In the genomic region with DNA sequence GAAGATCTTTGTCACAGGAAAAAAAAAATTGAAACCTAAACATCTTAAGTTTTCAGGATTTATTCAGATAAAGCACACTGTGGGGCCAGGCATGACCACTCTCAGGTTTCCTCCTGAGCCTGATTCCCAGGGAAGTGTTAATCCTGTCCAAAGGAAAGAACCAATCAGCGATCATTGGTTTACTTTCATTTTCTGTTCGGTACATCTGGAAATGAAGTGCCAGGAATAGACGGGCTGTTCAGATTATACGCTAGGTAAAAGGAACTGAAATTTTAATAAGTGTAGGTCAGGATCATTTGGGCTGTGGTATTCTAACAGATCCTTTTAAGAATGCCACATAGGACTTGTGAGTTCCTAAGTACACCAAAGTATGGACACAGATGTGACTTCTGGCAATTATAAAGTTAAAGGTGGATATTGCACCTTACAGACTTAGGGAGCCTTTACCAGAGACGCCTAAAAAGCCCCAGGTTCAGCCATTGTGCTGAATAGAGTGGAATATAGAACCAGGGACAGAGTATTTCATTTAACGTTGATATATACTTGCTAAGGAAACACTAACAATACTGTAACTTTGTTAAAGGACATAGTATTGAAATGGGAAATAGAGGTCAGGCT, we compare ENCODE assay signal across 8 cellular contexts. TPM values are rescaled to one million over a fixed set of nuclear protein-coding genes. Genes with fewer than 3 reads are reported as not detected.
A peak's percentile ranks its signal among the peaks of the same experiment; 100 is the strongest.
DNase-seq lines count a peak whose midpoint lies in the region; FAIRE-seq and TF ChIP-seq lines count a peak whose summit lies in the region.

No MANE protein-coding gene starts in this region.

- H3K79me2 ChIP-seq in PC-9 (ENCODE audit: low read depth) (no peaks in the 10 kb centered on the region), neural progenitor cell (ENCODE audit: low read depth) (no peaks in the 10 kb centered on the region)

- no peaks in the 10 kb centered on the region for H3K9me3 ChIP-seq in BLaER1
- no peaks in the 10 kb centered on the region for H3K9me3 ChIP-seq in PC-9 (ENCODE audit: insufficient read depth, low read depth)
- no peaks in the 10 kb centered on the region for H3K9me3 ChIP-seq in mucosa of stomach (ENCODE audit: control insufficient read depth, low read length)
- no peaks in the 10 kb centered on the region for H3K9me3 ChIP-seq in neural progenitor cell (ENCODE audit: low read depth)

- H3K27me3 ChIP-seq in BLaER1 (no peaks in the 10 kb centered on the region), PC-9 (ENCODE audit: insufficient read depth, low read depth) (no peaks in the 10 kb centered on the region), mucosa of stomach (ENCODE audit: control insufficient read depth, insufficient read depth, low read length) (no peaks in the 10 kb centered on the region), neural progenitor cell (no peaks in the 10 kb centered on the region)

- peak; percentile 54 for DNase-seq in H54 (ENCODE audit: insufficient read length, low spot score)
- no peak for DNase-seq in PC-9
- DNase-seq in dedifferentiated amniotic fluid mesenchymal stem cell (ENCODE audit: extremely low spot score): peak; percentile 37
- no peak for DNase-seq in neural progenitor cell (ENCODE audit: low spot score)
- DNase-seq in GM19238 (ENCODE audit: insufficient read length, low spot score): no peak
- DNase-seq in NK-92 treated with Interleukin-12 subunit alpha and Interleukin-12 subunit beta, amount 100 ng/mL, for 24 hours (lab: John Stamatoyannopoulos, UW): no peak

- H3K9ac ChIP-seq in BLaER1 (peak overlapping the region; percentile 68), mucosa of stomach (ENCODE audit: low read length) (peak overlapping the region; percentile 71), neural progenitor cell (no peak overlapping the region)

- peaks cover 2% of the 10 kb centered on the region for H3K36me3 Mint-ChIP-seq in neural progenitor cell

- no TSS peak for BruUV-seq in PC-9 (replicated peaks; lab: Mats Ljungman, UMichigan)

- no peak overlapping the region for H3K4me3 Mint-ChIP-seq in neural progenitor cell

- H3K4me3 ChIP-seq in BLaER1: peak overlapping the region; percentile 63
- peak overlapping the region; percentile 12; the same call in 1 of the 2 replicates for H3K4me3 ChIP-seq in PC-9
- H3K4me3 ChIP-seq in mucosa of stomach (ENCODE audit: low read length): peak overlapping the region; percentile 9
- H3K4me3 ChIP-seq in neural progenitor cell: no peak overlapping the region

- peak overlapping the region; percentile 88 for H3K4me2 ChIP-seq in BLaER1
- H3K4me2 ChIP-seq in PC-9: peak overlapping the region; percentile 50
- no peak overlapping the region for H3K4me2 ChIP-seq in neural progenitor cell

- H4K20me1 ChIP-seq in BLaER1: no peaks in the 10 kb centered on the region
- no peaks in the 10 kb centered on the region for H4K20me1 ChIP-seq in PC-9 (ENCODE audit: insufficient read depth)
- no peaks in the 10 kb centered on the region for H4K20me1 ChIP-seq in neural progenitor cell (ENCODE audit: low read depth)

- intact Hi-C loops in PC-9 (cut with micrococcal nuclease; ENCODE audit: unreplicated experiment): no loop called here

- peak overlapping the region; percentile 73 for H3K27ac ChIP-seq in BLaER1
- no peak overlapping the region for H3K27ac ChIP-seq in PC-9
- no peak overlapping the region for H3K27ac ChIP-seq in neural progenitor cell

- no peaks in the 10 kb centered on the region for H3K9me2 ChIP-seq in PC-9 (ENCODE audit: insufficient read depth)

- H3K27me3 Mint-ChIP-seq in neural progenitor cell (ENCODE audit: insufficient read depth, low read depth): no peaks in the 10 kb centered on the region

- H3F3A ChIP-seq in PC-9 (ENCODE audit: insufficient read depth, low read depth) (no peaks in the 10 kb centered on the region), neural progenitor cell (ENCODE audit: low read depth) (peaks cover 4% of the 10 kb centered on the region)

- TF ChIP-seq CTCF in PC-9 (conservative IDR thresholded peaks at IDR 0.05): no peak
- TF ChIP-seq CTCF in neural progenitor cell (IDR thresholded peaks at IDR 0.05): no peak

- POLR2A ChIA-PET in PC-9 (lab: Charles Lee; ENCODE audit: unreplicated experiment): no interaction called here

- TF ChIP-seq POLR2A in H54 (IDR thresholded peaks at IDR 0.05; ENCODE audit: low read depth, low read length): no peak

- CTCF ChIA-PET in PC-9 (lab: Charles Lee): no interaction called here

- no peaks in the 10 kb centered on the region for H3K4me1 Mint-ChIP-seq in neural progenitor cell

- H3K27ac Mint-ChIP-seq in neural progenitor cell: no peak overlapping the region

- peak; percentile 96 for FAIRE-seq in H54 (lab: Jason Lieb, UNC)

- H2AFZ ChIP-seq in PC-9 (no peak overlapping the region), neural progenitor cell (replicated peaks) (no peak overlapping the region)

- H3K9me3 Mint-ChIP-seq in neural progenitor cell: no peaks in the 10 kb centered on the region

- H3K4me1 ChIP-seq in BLaER1: peaks cover 15% of the 10 kb centered on the region
- no peaks in the 10 kb centered on the region for H3K4me1 ChIP-seq in PC-9 (replicated peaks; ENCODE audit: insufficient read depth)
- H3K4me1 ChIP-seq in mucosa of stomach (ENCODE audit: control insufficient read depth, insufficient read depth, low read length): no peaks in the 10 kb centered on the region
- no peaks in the 10 kb centered on the region for H3K4me1 ChIP-seq in neural progenitor cell

- H3K36me3 ChIP-seq in BLaER1 (peaks cover 12% of the 10 kb centered on the region; the same call in 1 of the 2 replicates), PC-9 (ENCODE audit: low read depth) (no peaks in the 10 kb centered on the region), mucosa of stomach (ENCODE audit: control insufficient read depth, insufficient read depth, low read length) (no peaks in the 10 kb centered on the region), neural progenitor cell (no peaks in the 10 kb centered on the region)

RNA-seq across cellular contexts. Expression of a gene that starts 9.3 kb away (rescaled TPM):
- total RNA-seq in PC-9 (2021) (154 and 156 TPM in 2 replicates), neural progenitor cell (ENCODE audit: low replicate concordance) (145 and 166 TPM in 2 replicates)

RNA-seq across cellular contexts. Expression of a gene that starts 32.7 kb away (rescaled TPM):
- total RNA-seq in PC-9 (2021) (24.1 and 28.8 TPM in 2 replicates), neural progenitor cell (ENCODE audit: low replicate concordance) (31.3 and 35.1 TPM in 2 replicates)

Comparison
In these comparisons a context has a peak if more than half of its experiments do, and no peak if none do; other contexts are left out.
1. DNase-seq: peak in H54 (single experiment) and dedifferentiated amniotic fluid mesenchymal stem cell (single experiment); none in PC-9 (0 of 2), neural progenitor cell (single experiment), GM19238 (single experiment) and NK-92 treated with Interleukin-12 subunit alpha and Interleukin-12 subunit beta, amount 100 ng/mL, for 24 hours (single experiment).